ENCODE assay signal across 16 cellular contexts in the genomic region with DNA sequence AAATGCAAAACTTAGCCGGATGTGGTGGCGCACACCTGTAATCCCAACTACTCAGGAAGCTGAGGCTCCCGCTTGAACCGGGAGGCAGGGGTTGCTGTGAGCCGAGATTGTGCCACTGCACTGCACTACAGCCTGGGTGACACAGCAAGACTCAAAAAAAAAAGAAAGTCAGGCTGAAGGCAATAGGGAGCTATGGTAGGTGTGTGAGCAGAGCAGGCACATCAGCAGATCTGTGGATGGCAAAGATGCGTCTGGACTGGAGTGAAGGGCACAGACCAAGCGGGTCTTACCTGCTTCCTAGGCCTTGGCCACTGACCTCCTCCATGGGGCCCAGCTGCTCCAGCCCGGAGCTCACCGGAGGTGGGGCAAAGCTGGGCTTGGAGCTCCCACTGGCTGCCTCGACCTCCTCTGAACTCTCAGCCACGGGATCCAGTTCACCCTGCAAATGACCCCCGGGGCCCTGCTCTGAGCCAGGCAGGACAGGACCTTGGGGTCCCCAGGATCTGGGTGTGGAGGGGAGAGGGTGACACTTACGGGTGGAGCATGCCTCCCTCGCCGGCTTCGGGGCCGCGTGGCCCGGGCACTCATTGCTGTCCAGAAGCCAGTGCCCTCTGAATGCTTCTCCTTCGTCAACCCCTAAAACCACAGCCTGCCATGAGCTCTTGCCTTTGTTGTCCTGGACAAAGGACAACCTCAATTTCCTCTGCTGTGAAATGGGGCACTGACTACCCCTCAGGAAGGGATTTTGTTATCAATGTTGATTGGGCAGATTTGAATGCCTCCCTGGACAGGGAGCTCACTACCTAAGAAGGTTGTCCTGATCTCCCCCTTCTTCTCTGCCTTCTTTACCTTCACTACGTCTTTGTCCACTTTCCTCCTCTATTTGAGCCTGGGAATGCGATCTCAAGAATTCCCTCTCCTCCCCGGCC. TPM values are rescaled to one million over a fixed set of nuclear protein-coding genes. Genes with fewer than 3 reads are reported as not detected.
DNase-seq lines count a peak whose midpoint lies in the region; ATAC-seq, FAIRE-seq and TF ChIP-seq lines count a peak whose summit lies in the region.
"Had no signal": no experiment of that assay in that cellular context is flagged by ENCODE, and none has a peak within 500 bp of the region (broad histone marks: within the 10 kb centered on the region; RNA-seq: fewer than 3 reads in every experiment).

No MANE protein-coding gene starts in this region.

- peaks cover 14% of the 10 kb centered on the region for H3K27me3 Mint-ChIP-seq in activated naive CD4-positive, alpha-beta T cell treated with anti-CD3 and anti-CD28 coated beads, Interleukin-2, amount 10 ng/mL, durations not matched to agents 7 days and 5 days
- peaks cover 0 to 6% (median 4%) of the 10 kb centered on the region in 3 donors for H3K27me3 Mint-ChIP-seq in naive B cell
- no peaks in the 10 kb centered on the region for H3K27me3 Mint-ChIP-seq in Calu3 (ENCODE audit: unreplicated experiment)
- no peaks in the 10 kb centered on the region for H3K27me3 Mint-ChIP-seq in CD8-positive, alpha-beta memory T cell

- DNase-seq in activated naive CD4-positive, alpha-beta T cell treated with anti-CD3 and anti-CD28 coated beads, Interleukin-2, amount 10 ng/mL, durations not matched to agents 7 days and 5 days = no peak
- DNase-seq in activated naive CD4-positive, alpha-beta T cell treated with anti-CD3 and anti-CD28 coated beads, Interleukin-2, amount 50 U/mL, for 72 hours (ENCODE audit: low spot score in 2 of 2) = no peak
- DNase-seq in K562 (ENCODE audit: extremely low read depth in 1 of 4, low spot score in 3 of 4) (no peak), naive B cell (no peak), tibial artery (no peak), Calu3 (no peak), anterior cingulate cortex (lab: John Stamatoyannopoulos, UW) (no peak)
- DNase-seq in CD8-positive, alpha-beta memory T cell = no peak
- DNase-seq: activated CD8-positive, alpha-beta memory T cell treated with anti-CD3 and anti-CD28 coated beads, Interleukin-2, amount 50 U/mL, for 4 hours; aorta; effector memory CD4-positive, alpha-beta T cell; NCI-H1048; NCI-H510A treated with DMSO at 0.1 percent for 48 hours; stimulated activated CD4-positive, alpha-beta T cell treated with anti-CD3 and anti-CD28 coated beads, Interleukin-4, amount 100 ng/mL, for 24 hours had no signal

- no peak overlapping the region for H3K4me2 ChIP-seq in K562 (ENCODE audit: insufficient read depth, low read length)

- H3K27ac Mint-ChIP-seq in activated naive CD4-positive, alpha-beta T cell treated with anti-CD3 and anti-CD28 coated beads, Interleukin-2, amount 10 ng/mL, durations not matched to agents 7 days and 5 days = peak overlapping the region; percentile 84
- H3K27ac Mint-ChIP-seq in activated naive CD4-positive, alpha-beta T cell treated with anti-CD3 and anti-CD28 coated beads, Interleukin-2, amount 50 U/mL, for 72 hours = peak overlapping the region in 1 of 2 donors; percentile 66
- H3K27ac Mint-ChIP-seq in naive B cell (peak overlapping the region in 4 of 6 donors; percentile 33 to 91 (median 54)), Calu3 (ENCODE audit: unreplicated experiment) (no peak overlapping the region)
- peak overlapping the region in 1 of 8 donors; percentile 83 for H3K27ac Mint-ChIP-seq in CD8-positive, alpha-beta memory T cell

- no peak for TF ChIP-seq RAD21 in K562 (CRISPR knock-in tag; conservative IDR thresholded peaks at IDR 0.05 in 1 of 2, IDR thresholded peaks at IDR 0.05 in 1 of 2)

- H3K27ac ChIP-seq in K562 (ENCODE audit: extremely low read depth, low read depth, low read length) = no peak overlapping the region
- no peak overlapping the region for H3K27ac ChIP-seq in tibial artery
- H3K27ac ChIP-seq in CD8-positive, alpha-beta memory T cell (ENCODE audit: low read depth, low read length) = no peak overlapping the region

- ATAC-seq in activated naive CD4-positive, alpha-beta T cell treated with anti-CD3 and anti-CD28 coated beads, Interleukin-2, amount 50 U/mL, for 72 hours = no peak
- ATAC-seq in K562 (no peak), naive B cell (ENCODE audit: low read depth in 2 of 2) (no peak)
- ATAC-seq: left lobe of liver had no signal

- H3K4me1 Mint-ChIP-seq in activated naive CD4-positive, alpha-beta T cell treated with anti-CD3 and anti-CD28 coated beads, Interleukin-2, amount 10 ng/mL, durations not matched to agents 7 days and 5 days = peaks cover 40% of the 10 kb centered on the region
- H3K4me1 Mint-ChIP-seq in naive B cell = peaks cover 20 to 36% (median 23%) of the 10 kb centered on the region in 3 donors
- H3K4me1 Mint-ChIP-seq in Calu3 (ENCODE audit: low read depth, unreplicated experiment) = peaks cover 24% of the 10 kb centered on the region
- peaks cover 22 to 31% (median 25%) of the 10 kb centered on the region in 3 donors for H3K4me1 Mint-ChIP-seq in CD8-positive, alpha-beta memory T cell

- no peak for FAIRE-seq in K562 (lab: Jason Lieb, UNC)

- no peaks in the 10 kb centered on the region for H3K9me1 ChIP-seq in K562 (ENCODE audit: control insufficient read depth, insufficient read depth, low read length)

- in situ Hi-C loops in K562 (cut with MboI) = no loop called here

- no peak overlapping the region for H3K4me3 Mint-ChIP-seq in activated naive CD4-positive, alpha-beta T cell treated with anti-CD3 and anti-CD28 coated beads, Interleukin-2, amount 10 ng/mL, durations not matched to agents 7 days and 5 days
- no peak overlapping the region for H3K4me3 Mint-ChIP-seq in naive B cell
- no peak overlapping the region for H3K4me3 Mint-ChIP-seq in Calu3 (ENCODE audit: low read depth, unreplicated experiment)
- H3K4me3 Mint-ChIP-seq in CD8-positive, alpha-beta memory T cell = peak overlapping the region in 1 of 7 donors; percentile 54

- H3K36me3 ChIP-seq in K562 (ENCODE audit: control insufficient read depth, insufficient read depth, low read length) = peaks cover 4% of the 10 kb centered on the region; the same call in 1 of the 3 replicates
- peaks cover 2 to 4% (median 4%) of the 10 kb centered on the region in 3 donors for H3K36me3 ChIP-seq in tibial artery
- no peaks in the 10 kb centered on the region for H3K36me3 ChIP-seq in CD8-positive, alpha-beta memory T cell (ENCODE audit: insufficient read depth, low read length)

- BruUV-seq in K562 (replicated peaks; lab: Mats Ljungman, UMichigan) (no TSS peak), Calu3 (replicated peaks; lab: Mats Ljungman, UMichigan) (no TSS peak)

- TF ChIP-seq POLR2A in K562 (conservative IDR thresholded peaks at IDR 0.05) = no peak

- WGBS in K562 (ENCODE audit: insufficient coverage, low coverage, missing lambda C conversion rate) = 76% methylated on average over 19 of the region's 23 CpGs

- H3K4me3 ChIP-seq in K562 (no peak overlapping the region), tibial artery (peak overlapping the region; percentile 13 to 20)
- H3K4me3 ChIP-seq in CD8-positive, alpha-beta memory T cell (ENCODE audit: low read length) = no peak overlapping the region

- POLR2A ChIA-PET in K562 (lab: Yijun Ruan, JAX) = interaction anchor here (0.6 to 1.0 kb wide), 5 partner anchors 15 to 449 kb away, joined by 3 read pairs; a partner anchor contains a TSS
- POLR2A ChIA-PET in CD8-positive, alpha-beta memory T cell (lab: Charles Lee) = no interaction called here

- peaks cover 1% of the 10 kb centered on the region for H3K36me3 Mint-ChIP-seq in activated naive CD4-positive, alpha-beta T cell treated with anti-CD3 and anti-CD28 coated beads, Interleukin-2, amount 10 ng/mL, durations not matched to agents 7 days and 5 days
- peaks cover 5 to 8% of the 10 kb centered on the region in 2 donors for H3K36me3 Mint-ChIP-seq in activated naive CD4-positive, alpha-beta T cell treated with anti-CD3 and anti-CD28 coated beads, Interleukin-2, amount 50 U/mL, for 72 hours
- H3K36me3 Mint-ChIP-seq in naive B cell (no peaks in the 10 kb centered on the region), Calu3 (ENCODE audit: insufficient read depth, unreplicated experiment) (peaks cover 24% of the 10 kb centered on the region)
- peaks cover 0 to 9% (median 0%) of the 10 kb centered on the region in 3 donors for H3K36me3 Mint-ChIP-seq in CD8-positive, alpha-beta memory T cell

- TF ChIP-seq CTCF in K562 (IDR thresholded peaks at IDR 0.05 in 2 of 3, conservative IDR thresholded peaks at IDR 0.05 in 1 of 3; ENCODE audit: insufficient read depth in 2 of 3, low read depth in 1 of 3, low read length in 3 of 3) = no peak
- TF ChIP-seq CTCF in tibial artery (IDR thresholded peaks at IDR 0.05) = no peak
- TF ChIP-seq CTCF in Calu3 (IDR thresholded peaks at IDR 0.05; ENCODE audit: unreplicated experiment) = no peak

- no peaks in the 10 kb centered on the region for H3K27me3 ChIP-seq in K562 (ENCODE audit: control insufficient read depth in 2 of 2, insufficient read depth in 2 of 2, low read length in 2 of 2)
- no peaks in the 10 kb centered on the region for H3K27me3 ChIP-seq in tibial artery
- H3K27me3 ChIP-seq in CD8-positive, alpha-beta memory T cell (ENCODE audit: insufficient read depth, low read length, poor library complexity, severe bottlenecking) = no peaks in the 10 kb centered on the region

- no peak for TF ChIP-seq EP300 in K562 (IDR thresholded peaks at IDR 0.05; ENCODE audit: low read length)

- peak overlapping the region; percentile 74 for H2AFZ ChIP-seq in K562 (ENCODE audit: low read depth, low read length)

- H3K9me3 Mint-ChIP-seq in activated naive CD4-positive, alpha-beta T cell treated with anti-CD3 and anti-CD28 coated beads, Interleukin-2, amount 10 ng/mL, durations not matched to agents 7 days and 5 days = no peaks in the 10 kb centered on the region
- no peaks in the 10 kb centered on the region for H3K9me3 Mint-ChIP-seq in activated naive CD4-positive, alpha-beta T cell treated with anti-CD3 and anti-CD28 coated beads, Interleukin-2, amount 50 U/mL, for 72 hours
- H3K9me3 Mint-ChIP-seq in naive B cell (peaks cover 4 to 17% (median 8%) of the 10 kb centered on the region in 7 donors), Calu3 (ENCODE audit: low read depth, unreplicated experiment) (no peaks in the 10 kb centered on the region)
- H3K9me3 Mint-ChIP-seq in CD8-positive, alpha-beta memory T cell = no peaks in the 10 kb centered on the region

- intact Hi-C loops in K562 (cut with micrococcal nuclease) = no loop called here
- intact Hi-C loops in tibial artery (cut with DNase I; ENCODE audit: low total_unique reads) = no loop called here
- intact Hi-C loops in Calu3 (cut with micrococcal nuclease; ENCODE audit: unreplicated experiment) = no loop called here

- no peaks in the 10 kb centered on the region for H4K20me1 ChIP-seq in K562 (replicated peaks; ENCODE audit: control insufficient read depth, insufficient read depth, low read length)

- H3K4me1 ChIP-seq in K562 (replicated peaks in 1 of 2; ENCODE audit: control insufficient read depth in 2 of 2, insufficient read depth in 2 of 2, low read length in 2 of 2) = peaks cover 3 to 25% of the 10 kb centered on the region in 2 experiments; a peak in 3 of 5 replicates
- H3K4me1 ChIP-seq in tibial artery = peaks cover 0 to 14% (median 12%) of the 10 kb centered on the region in 4 donors
- H3K4me1 ChIP-seq in CD8-positive, alpha-beta memory T cell (ENCODE audit: insufficient read depth, low read length) = peaks cover 21% of the 10 kb centered on the region

- no peaks in the 10 kb centered on the region for H3K9me3 ChIP-seq in K562 (replicated peaks; ENCODE audit: control insufficient read depth, insufficient read depth, low read depth, low read length)
- H3K9me3 ChIP-seq in tibial artery = peaks cover 0 to 9% (median 0%) of the 10 kb centered on the region in 3 donors
- no peaks in the 10 kb centered on the region for H3K9me3 ChIP-seq in CD8-positive, alpha-beta memory T cell (ENCODE audit: low read length)

- peaks cover 17% of the 10 kb centered on the region for H3K79me2 ChIP-seq in K562 (ENCODE audit: control insufficient read depth, insufficient read depth, low read length)

- CTCF ChIA-PET in activated naive CD4-positive, alpha-beta T cell treated with anti-CD3 and anti-CD28 coated beads, Interleukin-2, amount 10 ng/mL, durations not matched to agents 7 days and 5 days (lab: Charles Lee) = interaction anchor here (1.2 to 2.4 kb wide), 3 partner anchors 18 to 274 kb away, joined by 3 to 15 read pairs (median 4); a partner anchor contains a TSS
- CTCF ChIA-PET in K562 (lab: Yijun Ruan, JAX; ENCODE audit: low intra/inter-chr PET ratio) (no interaction called here), Calu3 (lab: Charles Lee) (no interaction called here)
- CTCF ChIA-PET in CD8-positive, alpha-beta memory T cell (lab: Charles Lee) = interaction anchor here (1.5 to 11.2 kb wide), 4 partner anchors 14 to 29 kb away, joined by 3 to 93 read pairs (median 4); a partner anchor contains a TSS

- H3K9ac ChIP-seq in K562 (ENCODE audit: insufficient read depth in 1 of 2, low read depth in 2 of 2, low read length in 2 of 2) = peak overlapping the region in 1 of 2 experiments; percentile 67; a peak in 2 of 4 replicates

RNA-seq across cellular contexts. Expression of a gene that starts 0.6 kb away (rescaled TPM):
- under 1 TPM; 0.43 to 0.49 TPM for total RNA-seq in activated naive CD4-positive, alpha-beta T cell treated with anti-CD3 and anti-CD28 coated beads, Interleukin-2, amount 50 U/mL, for 72 hours
- 0.21 and 0.56 TPM in 2 replicates for total RNA-seq in K562 (2011; cell fraction: chromatin; rRNA removed; ENCODE audit: low replicate concordance)
- total RNA-seq in K562 (2011; cell fraction: nucleolus; rRNA removed) = 0.53 and 0.83 TPM in 2 replicates
- 0.15 and 0.44 TPM in 2 replicates for total RNA-seq in K562 (2011; cell fraction: nucleoplasm; rRNA removed)
- total RNA-seq in K562 (2014; rRNA removed) (0.04 and 0.05 TPM in 2 replicates), K562 (2014; rRNA removed; fragmentation: Illumina TruSeq; extraction: Trizol) (not detected in 2 replicates), K562 (2015; rRNA removed; fragmentation: Illumina TruSeq; extraction: Trizol) (not detected in 2 replicates), K562 (2021) (0.16 TPM in 1 of 2 replicates, not detected in the other), Calu3 (2022) (0.10 and 0.26 TPM in 2 replicates)
- polyA plus RNA-seq in K562 (2011; rRNA removed) (0.03 TPM in 2 replicates), K562 (2014; fragmentation: Illumina TruSeq; extraction: Trizol) (0.10 TPM in 1 of 2 replicates, not detected in the other), K562 (2014; fragmentation: Nextera tagmentation; extraction: Ambion mirVana) (not detected), K562 (2014; rRNA removed) (0.05 and 0.11 TPM in 2 replicates), naive B cell (ENCODE audit: low read depth in 6 of 6) (not detected)
- polyA plus RNA-seq in K562 (2011; cell fraction: cytosol; rRNA removed) = 0.03 and 0.07 TPM in 2 replicates
- 0.24 and 0.32 TPM in 2 replicates for polyA plus RNA-seq in K562 (2011; cell fraction: nucleus; rRNA removed)
- 0.07 and 0.19 TPM in 2 replicates for polyA plus RNA-seq in K562 (2012)
- polyA minus RNA-seq in K562 (2011; rRNA and poly(A)+ RNA removed) = not detected in 2 replicates
- not detected in 2 replicates for polyA minus RNA-seq in K562 (2011; cell fraction: cytosol; rRNA and poly(A)+ RNA removed)
- polyA minus RNA-seq in K562 (2011; cell fraction: nucleus; rRNA and poly(A)+ RNA removed) = not detected in 2 replicates
- total RNA-seq in CD8-positive, alpha-beta memory T cell = under 1 TPM; 0.07 to 0.27 TPM
- not detected for polyA plus RNA-seq in CD8-positive, alpha-beta memory T cell
- total RNA-seq: RPMI7951 had no signal

RNA-seq across cellular contexts. Expression of a gene that starts 3.3 kb away (rescaled TPM):
- 100 to 1,000 TPM; 115 to 125 TPM for total RNA-seq in activated naive CD4-positive, alpha-beta T cell treated with anti-CD3 and anti-CD28 coated beads, Interleukin-2, amount 50 U/mL, for 72 hours
- 60.5 and 172 TPM in 2 replicates for total RNA-seq in K562 (2011; cell fraction: chromatin; rRNA removed; ENCODE audit: low replicate concordance)
- 114 and 138 TPM in 2 replicates for total RNA-seq in K562 (2011; cell fraction: nucleolus; rRNA removed)
- 106 and 109 TPM in 2 replicates for total RNA-seq in K562 (2011; cell fraction: nucleoplasm; rRNA removed)
- total RNA-seq in K562 (2014; rRNA removed) (118 and 150 TPM in 2 replicates), K562 (2014; rRNA removed; fragmentation: Illumina TruSeq; extraction: Trizol) (83.8 and 100 TPM in 2 replicates), K562 (2015; rRNA removed; fragmentation: Illumina TruSeq; extraction: Trizol) (92.7 and 92.9 TPM in 2 replicates), K562 (2021) (115 and 116 TPM in 2 replicates), Calu3 (2022) (72.9 and 75.2 TPM in 2 replicates)
- polyA plus RNA-seq in K562 (2011; rRNA removed) (131 and 139 TPM in 2 replicates), K562 (2014; fragmentation: Illumina TruSeq; extraction: Trizol) (113 and 124 TPM in 2 replicates), K562 (2014; fragmentation: Nextera tagmentation; extraction: Ambion mirVana) (10 to 100 TPM; 14.7 to 21.5 TPM), K562 (2014; rRNA removed) (160 and 193 TPM in 2 replicates), naive B cell (ENCODE audit: low read depth in 6 of 6) (100 to 1,000 TPM; 102 to 183 (median 108) TPM)
- polyA plus RNA-seq in K562 (2011; cell fraction: cytosol; rRNA removed) = 143 and 168 TPM in 2 replicates
- 198 and 210 TPM in 2 replicates for polyA plus RNA-seq in K562 (2011; cell fraction: nucleus; rRNA removed)
- 90.9 and 91.9 TPM in 2 replicates for polyA plus RNA-seq in K562 (2012)
- polyA minus RNA-seq in K562 (2011; rRNA and poly(A)+ RNA removed) = 35.7 and 38.4 TPM in 2 replicates
- polyA minus RNA-seq in K562 (2011; cell fraction: cytosol; rRNA and poly(A)+ RNA removed) = 28.1 and 30.4 TPM in 2 replicates
- polyA minus RNA-seq in K562 (2011; cell fraction: nucleus; rRNA and poly(A)+ RNA removed) = 18.4 and 26.7 TPM in 2 replicates
- 100 to 1,000 TPM; 124 to 132 TPM for total RNA-seq in CD8-positive, alpha-beta memory T cell
- polyA plus RNA-seq in CD8-positive, alpha-beta memory T cell = 114 TPM

RNA-seq across cellular contexts. Expression of a gene that starts 17.7 kb away (rescaled TPM):
- 10 to 100 TPM in 1 of 2 donors, 1 to 10 TPM in 1; 8.4 to 13.7 TPM for total RNA-seq in activated naive CD4-positive, alpha-beta T cell treated with anti-CD3 and anti-CD28 coated beads, Interleukin-2, amount 50 U/mL, for 72 hours
- 4.8 and 20.8 TPM in 2 replicates for total RNA-seq in K562 (2011; cell fraction: chromatin; rRNA removed; ENCODE audit: low replicate concordance)
- 15.0 and 17.0 TPM in 2 replicates for total RNA-seq in K562 (2011; cell fraction: nucleolus; rRNA removed)
- 7.6 and 10.9 TPM in 2 replicates for total RNA-seq in K562 (2011; cell fraction: nucleoplasm; rRNA removed)
- total RNA-seq in K562 (2014; rRNA removed) (6.1 and 6.9 TPM in 2 replicates), K562 (2014; rRNA removed; fragmentation: Illumina TruSeq; extraction: Trizol) (1.8 and 2.1 TPM in 2 replicates), K562 (2015; rRNA removed; fragmentation: Illumina TruSeq; extraction: Trizol) (2.9 and 3.5 TPM in 2 replicates), K562 (2021) (6.2 and 6.7 TPM in 2 replicates), Calu3 (2022) (0.32 and 0.66 TPM in 2 replicates)
- polyA plus RNA-seq in K562 (2011; rRNA removed) (2.2 and 3.2 TPM in 2 replicates), K562 (2014; fragmentation: Illumina TruSeq; extraction: Trizol) (5.8 and 6.0 TPM in 2 replicates), K562 (2014; fragmentation: Nextera tagmentation; extraction: Ambion mirVana) (under 1 TPM; 0.63 to 0.64 TPM), K562 (2014; rRNA removed) (8.2 and 9.2 TPM in 2 replicates), naive B cell (ENCODE audit: low read depth in 6 of 6) (1 to 10 TPM in 5 of 6 donors, not detected in 1; 1.6 to 3.1 (median 1.9) TPM)
- 2.1 and 5.0 TPM in 2 replicates for polyA plus RNA-seq in K562 (2011; cell fraction: cytosol; rRNA removed)
- polyA plus RNA-seq in K562 (2011; cell fraction: nucleus; rRNA removed) = 8.3 and 16.7 TPM in 2 replicates
- 3.2 and 5.8 TPM in 2 replicates for polyA plus RNA-seq in K562 (2012)
- 0.75 and 1.1 TPM in 2 replicates for polyA minus RNA-seq in K562 (2011; rRNA and poly(A)+ RNA removed)
- 1.4 and 3.5 TPM in 2 replicates for polyA minus RNA-seq in K562 (2011; cell fraction: cytosol; rRNA and poly(A)+ RNA removed)
- 3.4 and 4.8 TPM in 2 replicates for polyA minus RNA-seq in K562 (2011; cell fraction: nucleus; rRNA and poly(A)+ RNA removed)
- total RNA-seq in CD8-positive, alpha-beta memory T cell = 10 to 100 TPM; 15.2 to 16.2 TPM
- polyA plus RNA-seq in CD8-positive, alpha-beta memory T cell = 0.47 TPM

RNA-seq across cellular contexts. Expression of a gene that starts 18.3 kb away (rescaled TPM):
- 10 to 100 TPM in 1 of 2 donors, 1 to 10 TPM in 1; 5.8 to 12.9 TPM for total RNA-seq in activated naive CD4-positive, alpha-beta T cell treated with anti-CD3 and anti-CD28 coated beads, Interleukin-2, amount 50 U/mL, for 72 hours
- 10.8 and 27.6 TPM in 2 replicates for total RNA-seq in K562 (2011; cell fraction: chromatin; rRNA removed; ENCODE audit: low replicate concordance)
- total RNA-seq in K562 (2011; cell fraction: nucleolus; rRNA removed) = 38.8 and 38.9 TPM in 2 replicates
- 21.8 and 21.9 TPM in 2 replicates for total RNA-seq in K562 (2011; cell fraction: nucleoplasm; rRNA removed)
- total RNA-seq in K562 (2014; rRNA removed) = 93.2 and 99.7 TPM in 2 replicates
- 9.8 and 12.6 TPM in 2 replicates for total RNA-seq in K562 (2014; rRNA removed; fragmentation: Illumina TruSeq; extraction: Trizol)
- 22.8 and 25.2 TPM in 2 replicates for total RNA-seq in K562 (2015; rRNA removed; fragmentation: Illumina TruSeq; extraction: Trizol)
- total RNA-seq in K562 (2021) = 95.9 and 97.5 TPM in 2 replicates
- polyA plus RNA-seq in K562 (2011; rRNA removed) = 18.8 and 23.9 TPM in 2 replicates
- 30.9 and 123 TPM in 2 replicates for polyA plus RNA-seq in K562 (2011; cell fraction: cytosol; rRNA removed)
- polyA plus RNA-seq in K562 (2011; cell fraction: nucleus; rRNA removed) = 22.1 and 32.8 TPM in 2 replicates
- 39.5 and 51.7 TPM in 2 replicates for polyA plus RNA-seq in K562 (2012)
- 11.4 and 15.7 TPM in 2 replicates for polyA plus RNA-seq in K562 (2014; fragmentation: Illumina TruSeq; extraction: Trizol)
- polyA plus RNA-seq in K562 (2014; fragmentation: Nextera tagmentation; extraction: Ambion mirVana) = 1 to 10 TPM in 1 of 2 experiments, under 1 TPM in 1; 0.76 to 3.0 TPM
- polyA plus RNA-seq in K562 (2014; rRNA removed) = 64.2 and 69.6 TPM in 2 replicates
- polyA minus RNA-seq in K562 (2011; rRNA and poly(A)+ RNA removed) = 5.7 and 7.4 TPM in 2 replicates
- 29.7 and 39.7 TPM in 2 replicates for polyA minus RNA-seq in K562 (2011; cell fraction: cytosol; rRNA and poly(A)+ RNA removed)
- 9.3 and 11.7 TPM in 2 replicates for polyA minus RNA-seq in K562 (2011; cell fraction: nucleus; rRNA and poly(A)+ RNA removed)
- 1 to 10 TPM in 3 of 6 donors, under 1 TPM in 2, not detected in 1; 0.33 to 1.6 (median 1.0) TPM for polyA plus RNA-seq in naive B cell (ENCODE audit: low read depth in 6 of 6)
- total RNA-seq in Calu3 (2022) = 33.5 and 34.6 TPM in 2 replicates
- total RNA-seq in CD8-positive, alpha-beta memory T cell = 1 to 10 TPM; 7.4 to 7.8 TPM
- polyA plus RNA-seq in CD8-positive, alpha-beta memory T cell = 0.94 TPM

RNA-seq across cellular contexts. Expression of a gene that starts 38.0 kb away (rescaled TPM):
- 10 to 100 TPM; 14.3 to 17.1 TPM for total RNA-seq in activated naive CD4-positive, alpha-beta T cell treated with anti-CD3 and anti-CD28 coated beads, Interleukin-2, amount 50 U/mL, for 72 hours
- 6.5 and 21.1 TPM in 2 replicates for total RNA-seq in K562 (2011; cell fraction: chromatin; rRNA removed; ENCODE audit: low replicate concordance)
- total RNA-seq in K562 (2011; cell fraction: nucleolus; rRNA removed) = 15.1 and 16.3 TPM in 2 replicates
- 12.4 and 15.1 TPM in 2 replicates for total RNA-seq in K562 (2011; cell fraction: nucleoplasm; rRNA removed)
- total RNA-seq in K562 (2014; rRNA removed) (12.4 and 17.6 TPM in 2 replicates), K562 (2014; rRNA removed; fragmentation: Illumina TruSeq; extraction: Trizol) (11.6 and 14.7 TPM in 2 replicates), K562 (2015; rRNA removed; fragmentation: Illumina TruSeq; extraction: Trizol) (9.3 and 11.2 TPM in 2 replicates), K562 (2021) (38.0 and 38.6 TPM in 2 replicates), Calu3 (2022) (12.1 and 12.2 TPM in 2 replicates)
- polyA plus RNA-seq in K562 (2011; rRNA removed) (10.2 TPM in 2 replicates), K562 (2014; fragmentation: Illumina TruSeq; extraction: Trizol) (18.8 and 27.0 TPM in 2 replicates), K562 (2014; fragmentation: Nextera tagmentation; extraction: Ambion mirVana) (10 to 100 TPM in 1 of 2 experiments, 1 to 10 TPM in 1; 8.0 to 10.7 TPM), K562 (2014; rRNA removed) (16.3 and 18.6 TPM in 2 replicates), naive B cell (ENCODE audit: low read depth in 6 of 6) (10 to 100 TPM; 32.8 to 82.8 (median 39.3) TPM)
- polyA plus RNA-seq in K562 (2011; cell fraction: cytosol; rRNA removed) = 13.3 and 25.0 TPM in 2 replicates
- polyA plus RNA-seq in K562 (2011; cell fraction: nucleus; rRNA removed) = 15.4 and 17.4 TPM in 2 replicates
- 24.9 and 39.7 TPM in 2 replicates for polyA plus RNA-seq in K562 (2012)
- 3.5 and 5.2 TPM in 2 replicates for polyA minus RNA-seq in K562 (2011; rRNA and poly(A)+ RNA removed)
- 10.7 and 13.4 TPM in 2 replicates for polyA minus RNA-seq in K562 (2011; cell fraction: cytosol; rRNA and poly(A)+ RNA removed)
- 4.0 and 4.9 TPM in 2 replicates for polyA minus RNA-seq in K562 (2011; cell fraction: nucleus; rRNA and poly(A)+ RNA removed)
- 10 to 100 TPM; 15.0 to 16.8 TPM for total RNA-seq in CD8-positive, alpha-beta memory T cell
- polyA plus RNA-seq in CD8-positive, alpha-beta memory T cell = 35.5 TPM

Comparison
In these comparisons a context has a peak if more than half of its experiments do, and no peak if none do; other contexts are left out.
1. H3K4me3 ChIP-seq: peak in tibial artery (2 of 2); none in K562 (single experiment) and CD8-positive, alpha-beta memory T cell (single experiment).
2. CTCF ChIA-PET loops: an anchor here in activated naive CD4-positive, alpha-beta T cell treated with anti-CD3 and anti-CD28 coated beads, Interleukin-2, amount 10 ng/mL, durations not matched to agents 7 days and 5 days (1.2 to 2.4 kb wide) and CD8-positive, alpha-beta memory T cell (1.5 to 11.2 kb wide); none called in K562 and Calu3.